8 cellular contexts compared by ENCODE assay signal in genomic region chr5:156913719-156914370, GRCh38.
DNase-seq lines count a peak whose midpoint lies in the region; ATAC-seq and TF ChIP-seq lines count a peak whose summit lies in the region.

No MANE protein-coding gene starts in this region.

- H3K4me1 ChIP-seq in OCI-LY3 (ENCODE audit: low read length) = peaks cover 24% of the 10 kb centered on the region

- peaks cover 27% of the 10 kb centered on the region for H3K4me1 Mint-ChIP-seq in memory B cell

- peaks cover 2% of the 10 kb centered on the region for H3K36me3 Mint-ChIP-seq in memory B cell

- peak overlapping the region; percentile 80 for H2AFZ ChIP-seq in OCI-LY3 (ENCODE audit: low read depth, low read length)

- no peak for TF ChIP-seq POLR2A in erythroblast (IDR thresholded peaks at IDR 0.05; ENCODE audit: low read length)

- peak overlapping the region; percentile 70 for H3K27ac Mint-ChIP-seq in memory B cell

- no peaks in the 10 kb centered on the region for H3K27me3 Mint-ChIP-seq in memory B cell

- peaks cover 2% of the 10 kb centered on the region for H3K9me3 Mint-ChIP-seq in memory B cell

- peaks cover 7% of the 10 kb centered on the region for H3K36me3 ChIP-seq in OCI-LY3 (replicated peaks; ENCODE audit: low read depth, low read length)

- intact Hi-C loops in posterior cingulate gyrus (cut with DNase I) = no loop called here

- no peaks in the 10 kb centered on the region for H3K27me3 ChIP-seq in OCI-LY3 (ENCODE audit: low read depth, low read length)

- TF ChIP-seq CTCF in GM10266 (IDR thresholded peaks at IDR 0.05; ENCODE audit: control insufficient read depth, insufficient read depth, low read depth, missing control alignments) (no peak), OCI-LY3 (IDR thresholded peaks at IDR 0.05; ENCODE audit: low read depth, low read length) (no peak)

- H4K20me1 ChIP-seq in OCI-LY3 (ENCODE audit: insufficient read depth, low read length) = no peaks in the 10 kb centered on the region

- ATAC-seq in GM21381 (IDR thresholded peaks at IDR 0.05; ENCODE audit: unreplicated experiment) (peak; percentile 87), HG03521 (IDR thresholded peaks at IDR 0.05; ENCODE audit: unreplicated experiment) (peak; percentile 90), memory B cell (ENCODE audit: low read depth) (peak; percentile 99)

- peak overlapping the region; percentile 26 for H3K27ac ChIP-seq in OCI-LY3 (ENCODE audit: low read length)

- peak overlapping the region; percentile 16; the same call in 1 of the 2 replicates for H3K9ac ChIP-seq in OCI-LY3 (ENCODE audit: low read length)

- DNase-seq in GM10266 (ENCODE audit: extremely low spot score) = peak; percentile 42
- peak; percentile 25 to 38 for DNase-seq in memory B cell (ENCODE audit: low spot score in 2 of 2)
- no peak for DNase-seq in erythroblast (lab: John Stamatoyannopoulos, UW)
- no peak for DNase-seq in KG1 (lab: John Stamatoyannopoulos, UW)
- DNase-seq in posterior cingulate gyrus = no peak

- peak overlapping the region; percentile 52 for H3K4me3 ChIP-seq in OCI-LY3 (ENCODE audit: low read length)

- no peaks in the 10 kb centered on the region for H3K79me2 ChIP-seq in OCI-LY3 (ENCODE audit: low read length)

- H3K4me2 ChIP-seq in OCI-LY3 (ENCODE audit: low read length) = peak overlapping the region; percentile 63

- peak overlapping the region; percentile 50 for H3K4me3 Mint-ChIP-seq in memory B cell

- H3K9me3 ChIP-seq in OCI-LY3 (ENCODE audit: insufficient read depth, low read length) = no peaks in the 10 kb centered on the region

Comparison
In these comparisons a context has a peak if more than half of its experiments do, and no peak if none do; other contexts are left out.
1. DNase-seq: peak in GM10266 (single experiment) and memory B cell (2 of 2); none in erythroblast (0 of 2), KG1 (single experiment) and posterior cingulate gyrus (0 of 10).
2. Peak in every context shown above with its lines, with median percentiles within 50 percentile points of each other: ATAC-seq.